ENCODE assay signal across 14 cellular contexts in the genomic region with DNA sequence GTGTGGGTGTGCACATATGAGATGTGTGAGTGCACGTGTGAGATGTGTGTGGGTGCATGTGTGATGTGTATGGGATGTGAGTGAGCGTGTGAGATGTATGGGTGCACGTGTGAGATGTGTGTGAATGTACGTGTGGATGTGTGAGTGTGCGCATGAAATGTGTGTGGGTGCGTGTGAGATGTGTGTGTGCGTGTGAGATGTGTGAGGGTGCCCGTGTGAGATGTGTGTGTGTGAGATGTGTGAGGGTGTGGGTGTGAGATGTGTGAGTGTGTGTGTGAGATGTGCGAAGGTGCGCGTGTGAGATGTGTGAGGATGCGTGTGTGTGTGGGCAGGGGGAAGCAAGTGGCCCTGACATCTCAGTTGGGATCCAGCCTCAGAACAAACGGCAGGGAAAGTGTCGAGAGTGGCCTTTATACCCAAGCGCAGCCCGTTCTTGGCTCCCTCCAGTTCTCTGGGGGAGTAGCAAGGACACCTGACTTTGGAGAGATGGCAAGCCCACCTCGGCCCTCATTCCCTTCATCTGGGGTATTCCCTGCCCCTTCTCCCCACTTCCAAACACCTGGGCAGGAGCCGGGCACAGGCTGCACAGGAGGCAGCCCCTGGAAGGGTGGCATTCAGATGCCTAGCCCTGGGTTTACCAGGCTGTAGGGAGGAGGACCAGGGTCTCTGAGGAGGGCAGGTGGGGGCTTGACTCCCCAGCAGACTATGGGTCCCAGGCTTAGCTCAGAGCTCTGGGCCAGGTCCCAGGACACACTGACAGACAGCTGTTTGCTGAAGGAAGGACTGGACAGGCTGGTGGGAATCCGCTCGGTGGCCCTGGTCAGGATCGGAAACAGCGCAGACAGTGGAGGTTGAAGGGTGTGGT. TPM values are rescaled to one million over a fixed set of nuclear protein-coding genes. Genes with fewer than 3 reads are reported as not detected.
DNase-seq lines count a peak whose midpoint lies in the region; ATAC-seq and TF ChIP-seq lines count a peak whose summit lies in the region.
"Had no signal": no experiment of that assay in that cellular context is flagged by ENCODE, and none has a peak within 500 bp of the region (broad histone marks: within the 10 kb centered on the region; RNA-seq: fewer than 3 reads in every experiment).

No MANE protein-coding gene starts in this region.

- H3K36me3 ChIP-seq in esophagus (ENCODE audit: control insufficient read depth in 2 of 2, insufficient read depth in 2 of 2, low read length in 1 of 2) = no peaks in the 10 kb centered on the region
- no peaks in the 10 kb centered on the region for H3K36me3 ChIP-seq in muscle layer of colon (ENCODE audit: insufficient read depth, low read length)
- peaks cover 0 to 2% (median 0%) of the 10 kb centered on the region in 3 donors for H3K36me3 ChIP-seq in tibial nerve
- H3K36me3 ChIP-seq: prostate gland had no signal

- no peak for ATAC-seq in activated CD4-positive, CD25-positive, alpha-beta regulatory T cell treated with anti-CD3 and anti-CD28 coated beads, Interleukin-2, amount 50 U/mL, for 24 hours

- WGBS in esophagus, 2 donors = 81 to 82% methylated on average over 19 to 22 of the region's 22 CpGs
- 74 to 76% methylated on average over 18 to 22 of the region's 22 CpGs for WGBS in tibial nerve, 2 donors

- H3K9ac ChIP-seq in muscle layer of colon (ENCODE audit: low read length) = peak overlapping the region; percentile 6

- H3K27ac ChIP-seq in esophagus (ENCODE audit: low read depth in 2 of 2, low read length in 1 of 2) (peak overlapping the region; percentile 38 to 50), muscle layer of colon (ENCODE audit: low read depth, low read length) (peak overlapping the region; percentile 91), tibial nerve (peak overlapping the region in 3 of 4 donors; percentile 58 to 89 (median 77))

- H3K27me3 ChIP-seq in esophagus (ENCODE audit: control insufficient read depth in 1 of 2, insufficient read depth in 2 of 2, low read length in 2 of 2) (no peaks in the 10 kb centered on the region), muscle layer of colon (ENCODE audit: control insufficient read depth in 1 of 2, insufficient read depth in 2 of 2, low read length in 2 of 2) (no peaks in the 10 kb centered on the region), tibial nerve (no peaks in the 10 kb centered on the region)

- no peak overlapping the region for H3K4me3 ChIP-seq in esophagus (ENCODE audit: low read depth in 1 of 2, low read length in 2 of 2)
- H3K4me3 ChIP-seq in muscle layer of colon (ENCODE audit: low read depth in 1 of 2, low read length in 2 of 2) = no peak overlapping the region
- H3K4me3 ChIP-seq in tibial nerve = no peak overlapping the region
- H3K4me3 ChIP-seq: prostate gland had no signal

- DNase-seq in activated CD4-positive, CD25-positive, alpha-beta regulatory T cell treated with anti-CD3 and anti-CD28 coated beads, Interleukin-2, amount 50 U/mL, for 72 hours = peak; percentile 23
- DNase-seq in tibial nerve (ENCODE audit: low spot score in 2 of 2) = no peak
- DNase-seq in NCI-H2227 treated with DMSO at 0.1 percent for 48 hours (lab: John Stamatoyannopoulos, UW) = no peak
- no peak for DNase-seq in H4 (ENCODE audit: low spot score)
- DNase-seq in stimulated activated naive CD4-positive, alpha-beta T cell treated with Interleukin-2 at 50 U/mL for 16 hours (lab: John Stamatoyannopoulos, UW) = no peak
- DNase-seq: activated T-cell treated with anti-CD3 and anti-CD28 coated beads, Interleukin-2, amount 50 U/mL, for 1 hour; NCI-H1417; NCI-H524; stimulated activated CD4-positive, alpha-beta T cell treated with anti-CD3 and anti-CD28 coated beads, Interleukin-4, amount 100 ng/mL, for 4 hours; stimulated activated naive CD4-positive, alpha-beta T cell had no signal

- no peak for TF ChIP-seq POLR2A in tibial nerve (IDR thresholded peaks at IDR 0.05)

- no peak for TF ChIP-seq EP300 in tibial nerve (IDR thresholded peaks at IDR 0.05)

- TF ChIP-seq CTCF in tibial nerve (IDR thresholded peaks at IDR 0.05) = no peak

- H3K4me1 ChIP-seq in esophagus (ENCODE audit: control insufficient read depth in 2 of 2, insufficient read depth in 2 of 2, low read length in 1 of 2) (peaks cover 0 to 4% of the 10 kb centered on the region in 2 donors), muscle layer of colon (ENCODE audit: insufficient read depth, low read length) (peaks cover 57% of the 10 kb centered on the region), tibial nerve (peaks cover 0 to 69% (median 42%) of the 10 kb centered on the region in 4 donors)

- H3K9me3 ChIP-seq in esophagus (ENCODE audit: control insufficient read depth in 2 of 2, insufficient read depth in 1 of 2, low read depth in 1 of 2, low read length in 1 of 2) = peaks cover 0 to 4% of the 10 kb centered on the region in 2 donors
- no peaks in the 10 kb centered on the region for H3K9me3 ChIP-seq in muscle layer of colon (ENCODE audit: low read length)
- H3K9me3 ChIP-seq in tibial nerve = no peaks in the 10 kb centered on the region
- H3K9me3 ChIP-seq: prostate gland had no signal

RNA-seq across cellular contexts. Expression of a gene that starts 31.6 kb away (rescaled TPM):
- 10 to 100 TPM; 38.4 to 57.4 TPM for polyA plus RNA-seq in esophagus
- 10 to 100 TPM; 16.6 to 36.0 (median 20.6) TPM for total RNA-seq in tibial nerve
- total RNA-seq in H4 (2014; rRNA removed; shearing (Covaris generic)) = 45.2 and 52.3 TPM in 2 replicates
